Comparison of ENCODE assay signal across 8 cellular contexts in genomic region chr2:148876589-148877402, GRCh38. TPM values are rescaled to one million over a fixed set of nuclear protein-coding genes. Genes with fewer than 3 reads are reported as not detected.
DNase-seq lines count a peak whose midpoint lies in the region; ATAC-seq, FAIRE-seq and TF ChIP-seq lines count a peak whose summit lies in the region.

No MANE protein-coding gene starts in this region.

- FAIRE-seq in small intestine (lab: Jason Lieb, UNC), result no peak

- no peak overlapping the region for H2AFZ ChIP-seq in SK-N-SH (ENCODE audit: low read depth)

- TF ChIP-seq EP300 in SK-N-SH (IDR thresholded peaks at IDR 0.05; ENCODE audit: borderline replicate concordance in 1 of 2, low read depth in 1 of 2, low read length in 1 of 2), result no peak; a peak in 1 of 4 replicates

- no peak overlapping the region for H3K9ac ChIP-seq in SK-N-SH

- CTCF ChIA-PET in SK-N-SH (lab: Yijun Ruan, JAX), result interaction anchor here (0.6 to 0.7 kb wide), 2 partner anchors 113 to 204 kb away, joined by 3 to 4 read pairs; no protein-coding TSS in a partner anchor

- peak; percentile 79 for DNase-seq in SK-N-SH
- peak; percentile 58 to 89 for DNase-seq in NCI-H524 (lab: John Stamatoyannopoulos, UW)
- peak; percentile 81 for DNase-seq in activated effector memory CD4-positive, alpha-beta T cell treated with anti-CD3 and anti-CD28 coated beads, Interleukin-2, amount 50 U/mL, for 16 hours
- peak; percentile 32 for DNase-seq in small intestine
- DNase-seq in foreskin melanocyte, result no peak

- H3K27ac ChIP-seq in SK-N-SH (ENCODE audit: low read depth in 2 of 2, low read length in 1 of 2) (peak overlapping the region in 1 of 2 experiments; percentile 81; a peak in 2 of 4 replicates), small intestine (ENCODE audit: low read depth in 1 of 2, low read length in 1 of 2) (no peak overlapping the region)

- POLR2A ChIA-PET in SK-N-SH (lab: Yijun Ruan, JAX), result interaction anchor here (1.4 kb wide), 1 partner anchor 232 kb away, joined by 3 read pairs; no protein-coding TSS in a partner anchor

- no peaks in the 10 kb centered on the region for H3K9me2 ChIP-seq in SK-N-SH

- H3F3A ChIP-seq in SK-N-SH (replicated peaks; ENCODE audit: insufficient read depth), result peaks cover 7% of the 10 kb centered on the region

- H3K4me1 ChIP-seq in SK-N-SH (ENCODE audit: control insufficient read depth in 1 of 2, insufficient read depth in 2 of 2, low read depth in 1 of 2, low read length in 1 of 2), result peaks cover 0 to 9% of the 10 kb centered on the region in 2 experiments; a peak in 1 of 4 replicates
- H3K4me1 ChIP-seq in small intestine (ENCODE audit: control insufficient read depth in 2 of 2, insufficient read depth in 1 of 2, low read depth in 1 of 2, low read length in 1 of 2), result peaks cover 4 to 9% of the 10 kb centered on the region in 2 donors

- no peaks in the 10 kb centered on the region for H4K20me1 ChIP-seq in SK-N-SH (ENCODE audit: insufficient read depth)

- no peak for TF ChIP-seq CTCF in SK-N-SH (IDR thresholded peaks at IDR 0.05)

- H3K79me2 ChIP-seq in SK-N-SH (ENCODE audit: insufficient read depth), result no peaks in the 10 kb centered on the region

- TF ChIP-seq RAD21 in SK-N-SH (IDR thresholded peaks at IDR 0.05; ENCODE audit: low read length), result no peak

- H3K27me3 ChIP-seq in SK-N-SH (ENCODE audit: insufficient read depth), result no peaks in the 10 kb centered on the region
- H3K27me3 ChIP-seq in small intestine (ENCODE audit: control insufficient read depth in 2 of 2, insufficient read depth in 2 of 2, low read length in 2 of 2), result peaks cover 0 to 15% of the 10 kb centered on the region in 2 donors

- peak overlapping the region; percentile 80 for H3K4me2 ChIP-seq in SK-N-SH

- 44% methylated on average over 25 of the region's 34 CpGs for WGBS in SK-N-SH (ENCODE audit: low lambda C conversion rate)
- WGBS in small intestine, 3 donors, result 5 to 14% (median 9%) methylated on average over 33 to 34 of the region's 34 CpGs

- ATAC-seq in SK-N-SH treated with all-trans-retinoic acid at 6 μM for 48 hours (no peak; the same call in 2 of the 3 replicates), HG03571 (IDR thresholded peaks at IDR 0.05; ENCODE audit: unreplicated experiment) (no peak)

- no peaks in the 10 kb centered on the region for H3K9me3 ChIP-seq in SK-N-SH
- H3K9me3 ChIP-seq in small intestine (ENCODE audit: control insufficient read depth, low read depth), result no peaks in the 10 kb centered on the region

- peak overlapping the region; percentile 59 to 64 for H3K4me3 ChIP-seq in SK-N-SH (ENCODE audit: low read depth in 2 of 2, low read length in 1 of 2)
- peak overlapping the region; percentile 75 for H3K4me3 ChIP-seq in iPS-11a (ENCODE audit: low read depth, low read length)
- no peak overlapping the region for H3K4me3 ChIP-seq in small intestine (ENCODE audit: low read depth in 1 of 2, low read length in 2 of 2)

- H3K36me3 ChIP-seq in SK-N-SH (replicated peaks in 1 of 2; ENCODE audit: control insufficient read depth in 1 of 2, insufficient read depth in 2 of 2, low read length in 1 of 2) (peaks cover 0 to 6% of the 10 kb centered on the region in 2 experiments), small intestine (ENCODE audit: control insufficient read depth in 2 of 2, insufficient read depth in 2 of 2, low read length in 2 of 2) (no peaks in the 10 kb centered on the region)

TF ChIP-seq in SK-N-SH, 30 proteins besides CTCF, POLR2A, EP300 and RAD21:
- TF ChIP-seq PBX3 (IDR thresholded peaks at IDR 0.05), result peak; percentile 57
- TF ChIP-seq TAF1 (IDR thresholded peaks at IDR 0.05; ENCODE audit: borderline replicate concordance, low read depth, low read length), result no peak
- TF ChIP-seq MXI1 (IDR thresholded peaks at IDR 0.05; ENCODE audit: low read depth, low read length), result peak; percentile 79; the same call in 1 of the 2 replicates

TF ChIP-seq in SK-N-SH treated with all-trans-retinoic acid at 6 μM for 48 hours, 23 proteins besides CTCF, POLR2A, EP300 and RAD21:
- TF ChIP-seq, protein P1, sequence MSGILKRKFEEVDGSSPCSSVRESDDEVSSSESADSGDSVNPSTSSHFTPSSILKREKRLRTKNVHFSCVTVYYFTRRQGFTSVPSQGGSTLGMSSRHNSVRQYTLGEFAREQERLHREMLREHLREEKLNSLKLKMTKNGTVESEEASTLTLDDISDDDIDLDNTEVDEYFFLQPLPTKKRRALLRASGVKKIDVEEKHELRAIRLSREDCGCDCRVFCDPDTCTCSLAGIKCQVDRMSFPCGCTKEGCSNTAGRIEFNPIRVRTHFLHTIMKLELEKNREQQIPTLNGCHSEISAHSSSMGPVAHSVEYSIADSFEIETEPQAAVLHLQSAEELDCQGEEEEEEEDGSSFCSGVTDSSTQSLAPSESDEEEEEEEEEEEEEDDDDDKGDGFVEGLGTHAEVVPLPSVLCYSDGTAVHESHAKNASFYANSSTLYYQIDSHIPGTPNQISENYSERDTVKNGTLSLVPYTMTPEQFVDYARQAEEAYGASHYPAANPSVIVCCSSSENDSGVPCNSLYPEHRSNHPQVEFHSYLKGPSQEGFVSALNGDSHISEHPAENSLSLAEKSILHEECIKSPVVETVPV (CRISPR knock-in tag; IDR thresholded peaks at IDR 0.05), result no peak
- TF ChIP-seq SNAI2 (CRISPR knock-in tag; IDR thresholded peaks at IDR 0.05), result no peak
- no peak for TF ChIP-seq TCF4 (CRISPR knock-in tag; IDR thresholded peaks at IDR 0.05; ENCODE audit: borderline replicate concordance)
- no peak for TF ChIP-seq ZFP30 (CRISPR knock-in tag; IDR thresholded peaks at IDR 0.05)

RNA-seq across cellular contexts. Expression of gene KIF5C, which starts 1.8 kb away (rescaled TPM):
- 3.9 and 4.7 TPM in 2 replicates for polyA plus RNA-seq in SK-N-SH (2012; rRNA removed)
- polyA plus RNA-seq in SK-N-SH (2012; cell fraction: cytosol; rRNA removed), result 4.6 and 5.1 TPM in 2 replicates
- polyA plus RNA-seq in SK-N-SH (2012; cell fraction: nucleus; rRNA removed), result 3.3 and 4.8 TPM in 2 replicates
- polyA plus RNA-seq in small intestine, result 1 to 10 TPM in 1 of 3 donors, under 1 TPM in 2; 0.22 to 4.3 (median 0.54) TPM

Comparison
In these comparisons a context has a peak if more than half of its experiments do, and no peak if none do; other contexts are left out.
1. H3K4me3 ChIP-seq: peak in SK-N-SH (2 of 2) and iPS-11a (single experiment); none in small intestine (0 of 2).